Comparison of ENCODE assay signal across 8 cellular contexts in the genomic region with DNA sequence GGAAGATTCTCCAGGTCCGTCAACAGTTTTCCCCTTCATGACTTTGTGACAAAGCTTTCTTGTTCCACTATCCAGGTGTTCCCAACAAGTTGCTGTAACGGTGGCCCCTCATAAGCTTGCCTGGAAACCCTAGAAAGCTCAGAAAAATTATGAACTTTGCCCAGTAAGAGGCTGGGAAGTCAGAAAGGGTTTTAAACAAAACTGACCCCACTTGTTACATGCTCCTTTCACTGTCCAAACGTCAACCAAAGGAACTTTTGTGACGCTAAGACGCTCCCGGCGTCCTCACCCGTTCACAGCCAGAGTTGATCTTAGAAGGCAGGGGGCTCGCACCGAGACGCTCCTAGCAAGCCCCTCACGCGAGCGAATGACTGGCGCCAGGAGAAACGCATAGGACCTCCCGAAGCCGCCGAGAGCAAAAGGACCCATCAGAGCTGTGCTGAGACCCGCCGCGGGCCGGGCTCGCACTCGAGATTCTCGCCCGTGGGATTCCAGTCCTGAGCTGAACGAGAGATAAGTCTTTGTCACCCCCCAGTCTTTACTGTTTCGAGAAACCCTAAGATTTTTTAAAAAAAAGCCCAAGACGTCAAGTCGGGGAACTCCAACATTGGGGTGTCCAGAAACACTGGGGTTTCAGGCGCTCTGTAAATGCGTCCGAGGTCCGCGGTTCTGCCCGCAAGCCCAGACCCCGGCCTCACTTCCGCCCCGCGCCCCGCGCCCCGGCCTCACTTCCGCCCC. TPM values are rescaled to one million over a fixed set of nuclear protein-coding genes. Genes with fewer than 3 reads are reported as not detected.
DNase-seq lines count a peak whose midpoint lies in the region; ATAC-seq and TF ChIP-seq lines count a peak whose summit lies in the region.

No MANE protein-coding gene starts in this region.

- H4K20me1 ChIP-seq in GM23338 (replicated peaks; ENCODE audit: insufficient read depth), result 0 out of 2 replicates have a peak, but pooled peaks cover 9% of the 10 kb centered on the region

- H3K27ac ChIP-seq in GM23338 (ENCODE audit: low read depth) (peak overlapping the region; percentile 98), caudate nucleus (ENCODE audit: low read depth, low read length) (peak overlapping the region; percentile 100), left lung (peak overlapping the region; percentile 95 to 96)

- intact Hi-C loops in left lung (cut with DNase I), result no loop called here

- peaks cover 38% of the 10 kb centered on the region for H3K4me1 Mint-ChIP-seq in GM23338

- TF ChIP-seq CTCF in GM06990 (IDR thresholded peaks at IDR 0.05; ENCODE audit: insufficient read depth, low read length, poor library complexity, severe bottlenecking), result no peak
- no peak for TF ChIP-seq CTCF in GM23338 (conservative IDR thresholded peaks at IDR 0.05; ENCODE audit: low read depth in 2 of 2)
- no peak for TF ChIP-seq CTCF in left lung (IDR thresholded peaks at IDR 0.05)

- DNase-seq in GM06990 (ENCODE audit: extremely low read depth, insufficient read length) (peak; percentile 69), GM23338 (ENCODE audit: low spot score) (peak; percentile 44), OCI-M1 (lab: John Stamatoyannopoulos, UW) (peak; percentile 79), caudate nucleus (lab: John Stamatoyannopoulos, UW) (peak in 15 of 61 donors; percentile 3 to 75 (median 47)), left lung (peak; percentile 35 to 77), ureter (ENCODE audit: low spot score) (no peak)
- DNase-seq in stimulated activated naive CD8-positive, alpha-beta T cell treated with anti-CD3 and anti-CD28 coated beads, Interleukin-15, Interleukin-2, amounts not matched to agents 100 U/mL and 50 U/mL, for 24 hours, result peak; percentile 37

- peak overlapping the region; percentile 66 for H3K4me3 ChIP-seq in GM06990 (replicated peaks; ENCODE audit: low read depth, low read length)
- peak overlapping the region; percentile 88 for H3K4me3 ChIP-seq in GM23338
- peak overlapping the region; percentile 87 to 90 for H3K4me3 ChIP-seq in left lung

- peak overlapping the region; percentile 90 for H3K4me3 Mint-ChIP-seq in GM23338

- H3K4me1 ChIP-seq in GM23338 (ENCODE audit: insufficient read depth) (peaks cover 18% of the 10 kb centered on the region), left lung (peaks cover 6 to 40% of the 10 kb centered on the region in 2 donors)

- H3K27me3 Mint-ChIP-seq in GM23338 (ENCODE audit: insufficient read depth, low read depth, poor library complexity), result peaks cover 20% of the 10 kb centered on the region

- peaks cover 10% of the 10 kb centered on the region for H3K36me3 ChIP-seq in GM06990 (ENCODE audit: control insufficient read depth, insufficient read depth, low read length)
- peaks cover 33% of the 10 kb centered on the region for H3K36me3 ChIP-seq in GM23338 (ENCODE audit: insufficient read depth)
- peaks cover 0 to 65% of the 10 kb centered on the region in 2 donors for H3K36me3 ChIP-seq in left lung

- no peaks in the 10 kb centered on the region for H3K27me3 ChIP-seq in GM06990 (replicated peaks; ENCODE audit: control insufficient read depth, insufficient read depth, low read length)
- H3K27me3 ChIP-seq in GM23338 (ENCODE audit: insufficient read depth), result no peaks in the 10 kb centered on the region
- H3K27me3 ChIP-seq in left lung, result no peaks in the 10 kb centered on the region

- peaks cover 5% of the 10 kb centered on the region for H3F3A ChIP-seq in GM23338 (replicated peaks; ENCODE audit: low read depth)

- H3K79me2 ChIP-seq in GM23338 (replicated peaks; ENCODE audit: insufficient read depth), result peaks cover 42% of the 10 kb centered on the region

- ATAC-seq in GM23338 (peak; percentile 59), left lung (no peak), HG03175 (IDR thresholded peaks at IDR 0.05; ENCODE audit: unreplicated experiment) (no peak)
- peak; percentile 2 for ATAC-seq in stimulated activated naive CD8-positive, alpha-beta T cell treated with anti-CD3 and anti-CD28 coated beads, Interleukin-15, Interleukin-2, amounts not matched to agents 100 U/mL and 50 U/mL, for 24 hours

- H3K9me3 Mint-ChIP-seq in GM23338, result no peaks in the 10 kb centered on the region; the same call in 2 of the 3 replicates

- H3K9me2 ChIP-seq in GM23338 (ENCODE audit: insufficient read depth), result no peaks in the 10 kb centered on the region

- H3K9me3 ChIP-seq in left lung, result no peaks in the 10 kb centered on the region

- H3K36me3 Mint-ChIP-seq in GM23338 (ENCODE audit: low read depth), result peaks cover 70% of the 10 kb centered on the region

- peak overlapping the region; percentile 94 for H3K27ac Mint-ChIP-seq in GM23338

- H2AFZ ChIP-seq in GM23338, result peak overlapping the region; percentile 80; the same call in 1 of the 2 replicates

- H3K4me2 ChIP-seq in GM23338, result peak overlapping the region; percentile 71

TF ChIP-seq in GM23338, 12 proteins besides CTCF, POLR2A, EP300 and RAD21 (continues in another document):
- TF ChIP-seq EZH2phosphoT487 (IDR thresholded peaks at IDR 0.05; ENCODE audit: unreplicated experiment) (no peak), JUNB (IDR thresholded peaks at IDR 0.05; ENCODE audit: unreplicated experiment) (no peak), NANOG (IDR thresholded peaks at IDR 0.05; ENCODE audit: borderline replicate concordance) (no peak), CREB1 (CRISPR knock-in tag; IDR thresholded peaks at IDR 0.05; ENCODE audit: low read depth) (no peak), STAT1 (IDR thresholded peaks at IDR 0.05; ENCODE audit: unreplicated experiment) (no peak), ZNF331 (CRISPR knock-in tag; IDR thresholded peaks at IDR 0.05; ENCODE audit: low read depth) (no peak), EZH2 (IDR thresholded peaks at IDR 0.05; ENCODE audit: low read depth, unreplicated experiment) (no peak), POLR2AphosphoS5 (IDR thresholded peaks at IDR 0.05; ENCODE audit: low read depth) (no peak)
- TF ChIP-seq, protein P1, sequence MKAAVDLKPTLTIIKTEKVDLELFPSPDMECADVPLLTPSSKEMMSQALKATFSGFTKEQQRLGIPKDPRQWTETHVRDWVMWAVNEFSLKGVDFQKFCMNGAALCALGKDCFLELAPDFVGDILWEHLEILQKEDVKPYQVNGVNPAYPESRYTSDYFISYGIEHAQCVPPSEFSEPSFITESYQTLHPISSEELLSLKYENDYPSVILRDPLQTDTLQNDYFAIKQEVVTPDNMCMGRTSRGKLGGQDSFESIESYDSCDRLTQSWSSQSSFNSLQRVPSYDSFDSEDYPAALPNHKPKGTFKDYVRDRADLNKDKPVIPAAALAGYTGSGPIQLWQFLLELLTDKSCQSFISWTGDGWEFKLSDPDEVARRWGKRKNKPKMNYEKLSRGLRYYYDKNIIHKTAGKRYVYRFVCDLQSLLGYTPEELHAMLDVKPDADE (IDR thresholded peaks at IDR 0.05), result no peak
- TF ChIP-seq, protein P2, sequence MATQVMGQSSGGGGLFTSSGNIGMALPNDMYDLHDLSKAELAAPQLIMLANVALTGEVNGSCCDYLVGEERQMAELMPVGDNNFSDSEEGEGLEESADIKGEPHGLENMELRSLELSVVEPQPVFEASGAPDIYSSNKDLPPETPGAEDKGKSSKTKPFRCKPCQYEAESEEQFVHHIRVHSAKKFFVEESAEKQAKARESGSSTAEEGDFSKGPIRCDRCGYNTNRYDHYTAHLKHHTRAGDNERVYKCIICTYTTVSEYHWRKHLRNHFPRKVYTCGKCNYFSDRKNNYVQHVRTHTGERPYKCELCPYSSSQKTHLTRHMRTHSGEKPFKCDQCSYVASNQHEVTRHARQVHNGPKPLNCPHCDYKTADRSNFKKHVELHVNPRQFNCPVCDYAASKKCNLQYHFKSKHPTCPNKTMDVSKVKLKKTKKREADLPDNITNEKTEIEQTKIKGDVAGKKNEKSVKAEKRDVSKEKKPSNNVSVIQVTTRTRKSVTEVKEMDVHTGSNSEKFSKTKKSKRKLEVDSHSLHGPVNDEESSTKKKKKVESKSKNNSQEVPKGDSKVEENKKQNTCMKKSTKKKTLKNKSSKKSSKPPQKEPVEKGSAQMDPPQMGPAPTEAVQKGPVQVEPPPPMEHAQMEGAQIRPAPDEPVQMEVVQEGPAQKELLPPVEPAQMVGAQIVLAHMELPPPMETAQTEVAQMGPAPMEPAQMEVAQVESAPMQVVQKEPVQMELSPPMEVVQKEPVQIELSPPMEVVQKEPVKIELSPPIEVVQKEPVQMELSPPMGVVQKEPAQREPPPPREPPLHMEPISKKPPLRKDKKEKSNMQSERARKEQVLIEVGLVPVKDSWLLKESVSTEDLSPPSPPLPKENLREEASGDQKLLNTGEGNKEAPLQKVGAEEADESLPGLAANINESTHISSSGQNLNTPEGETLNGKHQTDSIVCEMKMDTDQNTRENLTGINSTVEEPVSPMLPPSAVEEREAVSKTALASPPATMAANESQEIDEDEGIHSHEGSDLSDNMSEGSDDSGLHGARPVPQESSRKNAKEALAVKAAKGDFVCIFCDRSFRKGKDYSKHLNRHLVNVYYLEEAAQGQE (IDR thresholded peaks at IDR 0.05; ENCODE audit: unreplicated experiment), result no peak

RNA-seq across cellular contexts. Expression of a gene that starts 0.5 kb away (rescaled TPM):
- total RNA-seq in GM23338 (2014; rRNA removed; shearing (Covaris generic)), result 104 and 108 TPM in 2 replicates
- 136 and 151 TPM in 2 replicates for polyA plus RNA-seq in GM23338 (2016; fragmentation: Nextera tagmentation; extraction: Ambion mirVana)
- 100 to 1,000 TPM in 1 of 2 donors, 10 to 100 TPM in 1; 31.4 to 116 TPM for total RNA-seq in left lung
- 42.1 TPM for total RNA-seq in ureter

RNA-seq across cellular contexts. Expression of a gene that starts 28.1 kb away (rescaled TPM):
- total RNA-seq in GM23338 (2014; rRNA removed; shearing (Covaris generic)), result 339 and 346 TPM in 2 replicates
- polyA plus RNA-seq in GM23338 (2016; fragmentation: Nextera tagmentation; extraction: Ambion mirVana), result 200 and 222 TPM in 2 replicates
- total RNA-seq in left lung (100 to 1,000 TPM; 112 to 170 TPM), ureter (153 TPM)

RNA-seq across cellular contexts. Expression of a gene that starts 29.0 kb away (rescaled TPM):
- 91.3 and 91.4 TPM in 2 replicates for total RNA-seq in GM23338 (2014; rRNA removed; shearing (Covaris generic))
- 228 and 230 TPM in 2 replicates for polyA plus RNA-seq in GM23338 (2016; fragmentation: Nextera tagmentation; extraction: Ambion mirVana)
- total RNA-seq in left lung (10 to 100 TPM; 56.0 to 67.5 TPM), ureter (69.6 TPM)

RNA-seq across cellular contexts. Expression of a gene that starts 34.0 kb away (rescaled TPM):
- total RNA-seq in GM23338 (2014; rRNA removed; shearing (Covaris generic)), result 108 and 110 TPM in 2 replicates
- 107 and 121 TPM in 2 replicates for polyA plus RNA-seq in GM23338 (2016; fragmentation: Nextera tagmentation; extraction: Ambion mirVana)
- total RNA-seq in left lung (100 to 1,000 TPM in 1 of 2 donors, 10 to 100 TPM in 1; 66.6 to 104 TPM), ureter (111 TPM)

RNA-seq across cellular contexts. Expression of a gene that starts 38.8 kb away (rescaled TPM):
- 0.12 TPM in 1 of 2 replicates, not detected in the other for total RNA-seq in GM23338 (2014; rRNA removed; shearing (Covaris generic))
- polyA plus RNA-seq in GM23338 (2016; fragmentation: Nextera tagmentation; extraction: Ambion mirVana), result not detected in 2 replicates
- total RNA-seq in left lung, result under 1 TPM; 0.18 to 0.23 TPM
- total RNA-seq in ureter, result not detected

Comparison
In these comparisons a context has a peak if more than half of its experiments do, and no peak if none do; other contexts are left out.
1. ATAC-seq: peak in GM23338 (single experiment) and stimulated activated naive CD8-positive, alpha-beta T cell treated with anti-CD3 and anti-CD28 coated beads, Interleukin-15, Interleukin-2, amounts not matched to agents 100 U/mL and 50 U/mL, for 24 hours (single experiment); none in left lung (single experiment) and HG03175 (single experiment).
2. Peak in every context shown above with its lines, with median percentiles within 50 percentile points of each other: H3K4me3 ChIP-seq and H3K27ac ChIP-seq.